Comparison of ENCODE assay signal across 15 cellular contexts in the genomic region with DNA sequence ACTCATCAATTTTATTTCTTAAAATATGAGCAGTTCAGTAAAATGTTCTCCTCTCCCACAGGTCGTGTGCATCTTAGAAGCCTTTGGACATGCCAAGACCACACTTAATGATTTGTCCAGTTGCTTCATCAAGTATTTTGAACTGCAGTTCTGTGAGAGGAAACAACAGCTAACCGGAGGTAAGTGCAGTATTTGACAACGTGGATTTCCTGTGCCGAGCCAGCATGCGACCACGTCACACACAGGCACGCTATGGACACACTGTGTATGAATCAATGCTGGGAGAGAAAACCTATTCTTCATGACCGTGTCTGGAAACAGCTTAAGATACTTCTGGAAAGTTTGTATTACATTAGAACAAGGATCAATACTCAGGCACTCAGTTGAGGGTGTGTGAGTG.
DNase-seq lines count a peak whose midpoint lies in the region; ATAC-seq and TF ChIP-seq lines count a peak whose summit lies in the region.
"Had no signal": no experiment of that assay in that cellular context is flagged by ENCODE, and none has a peak within 500 bp of the region (broad histone marks: within the 10 kb centered on the region; RNA-seq: fewer than 3 reads in every experiment).

No MANE protein-coding gene starts in this region.

- no peaks in the 10 kb centered on the region for H3K36me3 Mint-ChIP-seq in T-helper 2 cell treated with Interferon-gamma antibody and Interleukin-4, amounts not matched to agents 5 μg/mL and 100 μg/mL, for 36 hours (ENCODE audit: low read depth)

- H3K9ac ChIP-seq in mesenchymal stem cell (ENCODE audit: low read length), result no peak overlapping the region

- H4K8ac ChIP-seq in mesenchymal stem cell (ENCODE audit: low read length), result no peak overlapping the region

- peak; percentile 29 for DNase-seq in activated CD4-positive, alpha-beta T cell treated with anti-CD3 and anti-CD28 coated beads for 48 hours
- DNase-seq in activated CD4-positive, alpha-beta T cell treated with anti-CD3 and anti-CD28 coated beads for 1 hour, result no peak
- DNase-seq in T-helper 2 cell treated with Interferon-gamma antibody and Interleukin-4, amounts not matched to agents 5 μg/mL and 100 μg/mL, for 36 hours (ENCODE audit: low spot score), result peak; percentile 14
- DNase-seq in mesenchymal stem cell (no peak), NCI-H446 (lab: John Stamatoyannopoulos, UW) (no peak), Peyer's patch (no peak), DMS79 (lab: John Stamatoyannopoulos, UW) (no peak)
- DNase-seq: GDM1, left ventricle myocardium inferior, NCI-H2107 had no signal

- H2BK12ac ChIP-seq in mesenchymal stem cell (ENCODE audit: low read length in 2 of 2), result peak overlapping the region in 1 of 2 experiments; percentile 42

- H3K4me1 ChIP-seq in mesenchymal stem cell (ENCODE audit: control insufficient read depth, insufficient read depth, low read depth, low read length) (no peaks in the 10 kb centered on the region), Peyer's patch (no peaks in the 10 kb centered on the region)
- H3K4me1 ChIP-seq: left ventricle myocardium inferior had no signal

- H3K27ac ChIP-seq in mesenchymal stem cell (ENCODE audit: low read length, poor library complexity, severe bottlenecking), result no peak overlapping the region
- H3K27ac ChIP-seq in Peyer's patch, result no peak overlapping the region
- H3K27ac ChIP-seq: left ventricle myocardium inferior had no signal

- H2AK5ac ChIP-seq in mesenchymal stem cell (ENCODE audit: low read length, severe bottlenecking), result peak overlapping the region; percentile 19

- H3K79me1 ChIP-seq in mesenchymal stem cell (replicated peaks; ENCODE audit: low read length, poor library complexity, severe bottlenecking), result no peaks in the 10 kb centered on the region

- H2BK5ac ChIP-seq in mesenchymal stem cell (ENCODE audit: low read depth, low read length, poor library complexity, severe bottlenecking), result no peak overlapping the region

- no peaks in the 10 kb centered on the region for H3K27me3 ChIP-seq in mesenchymal stem cell (ENCODE audit: control insufficient read depth in 1 of 2, insufficient read depth in 1 of 2, low read length in 2 of 2)
- no peaks in the 10 kb centered on the region for H3K27me3 ChIP-seq in Peyer's patch

- H3K36me3 ChIP-seq in mesenchymal stem cell (ENCODE audit: control insufficient read depth in 1 of 2, insufficient read depth in 2 of 2, low read depth in 1 of 2, low read length in 2 of 2), result no peaks in the 10 kb centered on the region
- H3K36me3 ChIP-seq in Peyer's patch, result no peaks in the 10 kb centered on the region
- H3K36me3 ChIP-seq: left ventricle myocardium inferior had no signal

- H3K4me2 ChIP-seq in mesenchymal stem cell (ENCODE audit: low read length, poor library complexity, severe bottlenecking), result no peak overlapping the region
- H3K4me2 ChIP-seq: GM23338, smooth muscle cell had no signal

- no peak overlapping the region for H3K23ac ChIP-seq in mesenchymal stem cell (ENCODE audit: low read length in 2 of 2)

- ATAC-seq in HG03442 (IDR thresholded peaks at IDR 0.05; ENCODE audit: unreplicated experiment), result peak; percentile 37
- ATAC-seq: Right ventricle myocardium inferior had no signal

- H3K27me3 Mint-ChIP-seq in T-helper 2 cell treated with Interferon-gamma antibody and Interleukin-4, amounts not matched to agents 5 μg/mL and 100 μg/mL, for 36 hours (ENCODE audit: low read depth), result peaks cover 10% of the 10 kb centered on the region
- H3K27me3 Mint-ChIP-seq: IgD-negative memory B cell had no signal

- WGBS in mesenchymal stem cell, result 80% methylated on average over 8 of the region's 8 CpGs

- no peak overlapping the region for H3K18ac ChIP-seq in mesenchymal stem cell (ENCODE audit: low read depth in 1 of 2, low read length in 2 of 2)

- H3K4me3 Mint-ChIP-seq in T-helper 2 cell treated with Interferon-gamma antibody and Interleukin-4, amounts not matched to agents 5 μg/mL and 100 μg/mL, for 36 hours, result peak overlapping the region; percentile 62
- H3K4me3 Mint-ChIP-seq: GM23338, IgD-negative memory B cell had no signal

- no peak overlapping the region for H2BK120ac ChIP-seq in mesenchymal stem cell (ENCODE audit: low read depth, low read length)

- TF ChIP-seq POLR2A in Peyer's patch (IDR thresholded peaks at IDR 0.05), result no peak

- no peaks in the 10 kb centered on the region for H3K9me3 Mint-ChIP-seq in T-helper 2 cell treated with Interferon-gamma antibody and Interleukin-4, amounts not matched to agents 5 μg/mL and 100 μg/mL, for 36 hours

- no peak overlapping the region for H3K14ac ChIP-seq in mesenchymal stem cell (ENCODE audit: low read length in 2 of 2)

- H3K4me1 Mint-ChIP-seq in T-helper 2 cell treated with Interferon-gamma antibody and Interleukin-4, amounts not matched to agents 5 μg/mL and 100 μg/mL, for 36 hours (ENCODE audit: low read depth), result peaks cover 12% of the 10 kb centered on the region

- H3K4me3 ChIP-seq in mesenchymal stem cell (ENCODE audit: insufficient read depth in 1 of 2, low read depth in 1 of 2, low read length in 2 of 2), result no peak overlapping the region
- no peak overlapping the region for H3K4me3 ChIP-seq in Peyer's patch
- H3K4me3 ChIP-seq: GM23338, left ventricle myocardium inferior, smooth muscle cell had no signal

- no peak overlapping the region for H4K91ac ChIP-seq in mesenchymal stem cell (ENCODE audit: low read length)

- no peak overlapping the region for H2BK15ac ChIP-seq in mesenchymal stem cell (ENCODE audit: low read depth, poor library complexity, severe bottlenecking)

- H2AFZ ChIP-seq in mesenchymal stem cell (ENCODE audit: low read depth, low read length), result no peak overlapping the region
- H2AFZ ChIP-seq: GM23338 had no signal

- peak overlapping the region; percentile 50 for H3K27ac Mint-ChIP-seq in T-helper 2 cell treated with Interferon-gamma antibody and Interleukin-4, amounts not matched to agents 5 μg/mL and 100 μg/mL, for 36 hours
- H3K27ac Mint-ChIP-seq: GM23338, IgD-negative memory B cell had no signal

- H3K9me3 ChIP-seq in mesenchymal stem cell (ENCODE audit: control insufficient read depth, low read length), result peaks cover 2% of the 10 kb centered on the region
- no peaks in the 10 kb centered on the region for H3K9me3 ChIP-seq in Peyer's patch
- H3K9me3 ChIP-seq: left ventricle myocardium inferior had no signal

- no peak for TF ChIP-seq CTCF in Peyer's patch (IDR thresholded peaks at IDR 0.05)

- H3K4ac ChIP-seq in mesenchymal stem cell (ENCODE audit: low read depth in 1 of 2, low read length in 2 of 2), result no peak overlapping the region

Comparison
In these comparisons a context has a peak if more than half of its experiments do, and no peak if none do; other contexts are left out.
1. DNase-seq: peak in activated CD4-positive, alpha-beta T cell treated with anti-CD3 and anti-CD28 coated beads for 48 hours (single experiment) and T-helper 2 cell treated with Interferon-gamma antibody and Interleukin-4, amounts not matched to agents 5 μg/mL and 100 μg/mL, for 36 hours (single experiment); none in activated CD4-positive, alpha-beta T cell treated with anti-CD3 and anti-CD28 coated beads for 1 hour (single experiment), mesenchymal stem cell (single experiment), NCI-H446 (0 of 2), Peyer's patch (0 of 3) and DMS79 (single experiment).